In the genomic region with DNA sequence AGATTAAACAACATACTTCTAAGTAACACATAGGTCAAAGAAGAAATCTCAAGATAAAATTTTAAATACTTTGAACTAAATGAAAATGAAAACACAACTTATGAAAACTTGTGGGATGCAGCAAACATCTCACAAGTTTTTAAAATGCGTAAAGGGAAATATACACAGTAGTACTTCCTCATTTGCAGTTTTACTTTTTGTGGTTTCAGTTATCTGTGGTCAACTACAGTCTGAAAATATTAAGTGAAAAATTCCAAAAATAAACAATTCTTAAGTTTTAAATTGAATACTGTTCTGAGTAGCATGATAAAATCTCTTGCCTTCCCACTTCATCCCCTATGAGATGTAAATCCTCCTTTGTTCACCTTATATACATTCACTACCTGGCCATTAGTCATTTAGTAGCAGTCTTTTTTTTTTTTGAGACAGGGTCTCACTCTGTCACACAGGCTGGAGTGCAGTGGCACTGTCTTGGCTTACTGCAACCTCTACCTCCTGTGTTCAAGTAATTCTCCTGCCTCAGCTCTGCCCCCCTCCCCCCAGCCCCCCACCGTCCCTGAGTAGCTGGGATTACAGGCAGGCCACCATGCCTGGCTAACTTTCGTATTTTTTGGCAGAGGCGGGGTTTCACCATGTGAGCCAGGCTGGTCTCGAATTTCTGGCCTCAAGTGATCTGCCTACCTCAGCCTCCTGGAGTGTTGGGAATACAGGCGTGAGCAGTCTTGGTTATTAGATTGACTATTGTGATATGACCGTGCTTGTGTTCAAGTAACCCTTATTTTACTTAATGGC, we compare ENCODE assay signal across 11 cellular contexts.
A peak's percentile ranks its signal among the peaks of the same experiment; 100 is the strongest.
DNase-seq lines count a peak whose midpoint lies in the region; ATAC-seq and TF ChIP-seq lines count a peak whose summit lies in the region.
"Had no signal": no experiment of that assay in that cellular context is flagged by ENCODE, and none has a peak within 500 bp of the region (broad histone marks: within the 10 kb centered on the region; RNA-seq: fewer than 3 reads in every experiment).

No MANE protein-coding gene starts in this region.

- H3K27me3 ChIP-seq in KMS-11 (ENCODE audit: insufficient read depth, low read depth): no peaks in the 10 kb centered on the region

- no peak overlapping the region for H3K4me3 ChIP-seq in KMS-11 (IDR thresholded peaks at IDR 0.05; ENCODE audit: insufficient read depth, low read depth, low read length)
- no peak overlapping the region for H3K4me3 ChIP-seq in coronary artery

- CTCF ChIA-PET in activated CD8-positive, alpha-beta memory T cell treated with anti-CD3 and anti-CD28 coated beads, Interleukin-2, amount 10 ng/mL, durations not matched to agents 7 days and 5 days (lab: Charles Lee): interaction anchor here (0.6 kb wide), 1 partner anchor 87 kb away, joined by 3 read pairs; no protein-coding TSS in a partner anchor

- ATAC-seq in activated CD8-positive, alpha-beta memory T cell treated with anti-CD3 and anti-CD28 coated beads, Interleukin-2, amount 10 ng/mL, durations not matched to agents 7 days and 5 days: no peak
- peak; percentile 98 for ATAC-seq in HG02763 (IDR thresholded peaks at IDR 0.05; ENCODE audit: unreplicated experiment)
- ATAC-seq: naive thymus-derived CD8-positive, alpha-beta T cell had no signal

- peaks cover 27% of the 10 kb centered on the region for H3K9me3 Mint-ChIP-seq in activated CD8-positive, alpha-beta memory T cell treated with anti-CD3 and anti-CD28 coated beads, Interleukin-2, amount 10 ng/mL, durations not matched to agents 7 days and 5 days (ENCODE audit: low read depth)
- peaks cover 19% of the 10 kb centered on the region for H3K9me3 Mint-ChIP-seq in osteocyte (ENCODE audit: unreplicated experiment)

- H2AFZ ChIP-seq in KMS-11 (ENCODE audit: low read depth): no peak overlapping the region

- no peaks in the 10 kb centered on the region for H3K36me3 ChIP-seq in KMS-11 (ENCODE audit: insufficient read depth)

- H3K27ac Mint-ChIP-seq in activated CD8-positive, alpha-beta memory T cell treated with anti-CD3 and anti-CD28 coated beads, Interleukin-2, amount 10 ng/mL, durations not matched to agents 7 days and 5 days: peak overlapping the region; percentile 26
- H3K27ac Mint-ChIP-seq in osteocyte (ENCODE audit: unreplicated experiment): peak overlapping the region; percentile 36

- no peaks in the 10 kb centered on the region for H3K79me2 ChIP-seq in KMS-11 (ENCODE audit: insufficient read depth, low read depth)

- peaks cover 15% of the 10 kb centered on the region for H3K4me1 ChIP-seq in KMS-11 (ENCODE audit: low read depth, poor library complexity, severe bottlenecking)

- H3K27ac ChIP-seq in KMS-11: no peak overlapping the region
- H3K27ac ChIP-seq in coronary artery: no peak overlapping the region

- DNase-seq in activated CD8-positive, alpha-beta memory T cell treated with anti-CD3 and anti-CD28 coated beads, Interleukin-2, amount 10 ng/mL, durations not matched to agents 7 days and 5 days: no peak
- DNase-seq in activated CD8-positive, alpha-beta memory T cell treated with anti-CD3 and anti-CD28 coated beads, Interleukin-2, amount 50 U/mL, for 4 hours: no peak
- no peak for DNase-seq in osteocyte (ENCODE audit: extremely low spot score, unreplicated experiment)
- DNase-seq in NCI-H1048 (lab: John Stamatoyannopoulos, UW): no peak
- DNase-seq in coronary artery (ENCODE audit: low spot score): no peak
- DNase-seq in retina: no peak
- DNase-seq: GOT3; naive thymus-derived CD8-positive, alpha-beta T cell; NCI-H774 had no signal

- H3K4me2 ChIP-seq in KMS-11: peak overlapping the region; percentile 1; the same call in 1 of the 2 replicates

- TF ChIP-seq CTCF in KMS-11 (conservative IDR thresholded peaks at IDR 0.05; ENCODE audit: low read depth, low read length) (no peak), osteocyte (IDR thresholded peaks at IDR 0.05) (no peak), coronary artery (IDR thresholded peaks at IDR 0.05) (no peak)

- H3K27me3 Mint-ChIP-seq in activated CD8-positive, alpha-beta memory T cell treated with anti-CD3 and anti-CD28 coated beads, Interleukin-2, amount 10 ng/mL, durations not matched to agents 7 days and 5 days: peaks cover 5% of the 10 kb centered on the region
- peaks cover 4% of the 10 kb centered on the region for H3K27me3 Mint-ChIP-seq in osteocyte (ENCODE audit: unreplicated experiment)

- no peak overlapping the region for H3K4me3 Mint-ChIP-seq in activated CD8-positive, alpha-beta memory T cell treated with anti-CD3 and anti-CD28 coated beads, Interleukin-2, amount 10 ng/mL, durations not matched to agents 7 days and 5 days
- no peak overlapping the region for H3K4me3 Mint-ChIP-seq in osteocyte (ENCODE audit: unreplicated experiment)

- H3K4me1 Mint-ChIP-seq in activated CD8-positive, alpha-beta memory T cell treated with anti-CD3 and anti-CD28 coated beads, Interleukin-2, amount 10 ng/mL, durations not matched to agents 7 days and 5 days: peaks cover 10% of the 10 kb centered on the region
- H3K4me1 Mint-ChIP-seq in osteocyte (ENCODE audit: unreplicated experiment): peaks cover 2% of the 10 kb centered on the region

- H4K20me1 ChIP-seq in KMS-11 (ENCODE audit: insufficient read depth): no peaks in the 10 kb centered on the region

- H3K36me3 Mint-ChIP-seq in activated CD8-positive, alpha-beta memory T cell treated with anti-CD3 and anti-CD28 coated beads, Interleukin-2, amount 10 ng/mL, durations not matched to agents 7 days and 5 days: peaks cover 43% of the 10 kb centered on the region
- H3K36me3 Mint-ChIP-seq in osteocyte (ENCODE audit: unreplicated experiment): peaks cover 6% of the 10 kb centered on the region

- no peak overlapping the region for H3K9ac ChIP-seq in KMS-11
